ENCODE assay signal across 25 cellular contexts in genomic region chr4:7333024-7333780, GRCh38.
"Had no signal": no experiment of that assay in that cellular context is flagged by ENCODE, and none has a peak within 500 bp of the region (broad histone marks: within the 10 kb centered on the region; RNA-seq: fewer than 3 reads in every experiment).

No MANE protein-coding gene starts in this region.

- H3K27me3 ChIP-seq: colonic mucosa, gastroesophageal sphincter, hepatocyte, neutrophil, ovary, tibial artery, upper lobe of left lung, uterus had no signal

- H2AFZ ChIP-seq: hepatocyte had no signal

- FAIRE-seq: islet of Langerhans, small intestine had no signal

- H3K79me2 ChIP-seq: hepatocyte had no signal

- H3K4me3 Mint-ChIP-seq: naive B cell; nephron; stimulated activated effector memory CD8-positive, alpha-beta T cell treated with anti-CD3 and anti-CD28 coated beads, Interleukin-12 subunit alpha, Interleukin-12 subunit beta, amount 100 ng/mL, for 72 hours had no signal

- H3K27ac ChIP-seq: colonic mucosa, esophagus squamous epithelium, gastroesophageal sphincter, hepatocyte, left lung, neutrophil, ovary, tibial artery, upper lobe of left lung, uterus had no signal

- H3K9me3 ChIP-seq: colonic mucosa, esophagus squamous epithelium, gastroesophageal sphincter, left lung, neutrophil, ovary, tibial artery, upper lobe of left lung, uterus had no signal

- H3K36me3 Mint-ChIP-seq: naive B cell; stimulated activated effector memory CD8-positive, alpha-beta T cell treated with anti-CD3 and anti-CD28 coated beads, Interleukin-12 subunit alpha, Interleukin-12 subunit beta, amount 100 ng/mL, for 72 hours had no signal

- H3K4me1 Mint-ChIP-seq: naive B cell; stimulated activated effector memory CD8-positive, alpha-beta T cell treated with anti-CD3 and anti-CD28 coated beads, Interleukin-12 subunit alpha, Interleukin-12 subunit beta, amount 100 ng/mL, for 72 hours had no signal

- H3K4me1 ChIP-seq: colonic mucosa, uterus had no signal

- H3K36me3 ChIP-seq: colonic mucosa, esophagus squamous epithelium, gastroesophageal sphincter, left lung, neutrophil, ovary, tibial artery, upper lobe of left lung, uterus had no signal

- H3K27ac Mint-ChIP-seq: naive B cell; progenitor cell of endocrine pancreas; stimulated activated effector memory CD8-positive, alpha-beta T cell treated with anti-CD3 and anti-CD28 coated beads, Interleukin-12 subunit alpha, Interleukin-12 subunit beta, amount 100 ng/mL, for 72 hours had no signal

- H3K9me3 Mint-ChIP-seq: stimulated activated effector memory CD8-positive, alpha-beta T cell treated with anti-CD3 and anti-CD28 coated beads, Interleukin-12 subunit alpha, Interleukin-12 subunit beta, amount 100 ng/mL, for 72 hours had no signal

- H3K4me2 ChIP-seq: hepatocyte had no signal

- H3K4me3 ChIP-seq: colonic mucosa, esophagus squamous epithelium, gastroesophageal sphincter, hepatocyte, left lung, lung, ovary, tibial artery, upper lobe of left lung, uterus had no signal

- DNase-seq: cerebellar nuclear complex; colonic mucosa; dermis blood vessel endothelial cell; esophagus squamous epithelium; foreskin fibroblast; glutamatergic neuron; mesendoderm; naive B cell; small intestine; stimulated activated CD4-positive, alpha-beta T cell treated with anti-CD3 and anti-CD28 coated beads, Interleukin-4, amount 100 ng/mL, for 1 hour; stimulated activated CD8-positive, alpha-beta memory T cell treated with anti-CD3 and anti-CD28 coated beads, Interleukin-4, amount 100 ng/mL, for 48 hours; stimulated activated naive CD8-positive, alpha-beta T cell treated with anti-CD3 and anti-CD28 coated beads, Interleukin-15, Interleukin-2, amounts not matched to agents 100 U/mL and 50 U/mL, for 24 hours; upper lobe of left lung; uterus had no signal
